In the genomic region with DNA sequence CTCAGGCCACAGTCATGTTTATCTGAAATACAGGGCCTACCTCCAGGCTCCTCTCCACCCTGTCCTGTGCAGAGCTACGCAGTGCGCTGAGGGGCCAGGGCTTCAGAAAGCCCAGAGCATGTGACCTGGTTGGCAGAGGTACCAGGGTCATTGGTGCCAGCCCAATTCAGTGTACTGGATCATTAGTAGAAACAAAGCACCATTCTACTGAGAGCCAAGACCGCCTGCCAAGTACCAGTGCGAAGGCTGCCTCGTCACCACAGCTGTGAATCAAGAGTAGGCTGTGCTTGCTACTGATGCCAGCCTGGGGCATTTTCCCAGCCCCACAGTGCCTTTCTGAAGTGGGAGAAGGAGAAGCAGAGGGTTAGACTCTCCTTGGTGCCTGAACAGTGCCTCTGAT, we compare ENCODE assay signal across 17 cellular contexts. TPM values are rescaled to one million over a fixed set of nuclear protein-coding genes. Genes with fewer than 3 reads are reported as not detected.
DNase-seq lines count a peak whose midpoint lies in the region; ATAC-seq and TF ChIP-seq lines count a peak whose summit lies in the region.
"Had no signal": no experiment of that assay in that cellular context is flagged by ENCODE, and none has a peak within 500 bp of the region (broad histone marks: within the 10 kb centered on the region; RNA-seq: fewer than 3 reads in every experiment).

No MANE protein-coding gene starts in this region.

- peaks cover 6% of the 10 kb centered on the region for H3K27me3 Mint-ChIP-seq in activated CD8-positive, alpha-beta T cell treated with anti-CD3 and anti-CD28 coated beads, Interleukin-2, amount 10 ng/mL, durations not matched to agents 7 days and 5 days (ENCODE audit: low read depth)
- H3K27me3 Mint-ChIP-seq in activated CD8-positive, alpha-beta T cell treated with anti-CD3 and anti-CD28 coated beads for 36 hours = peaks cover 2% of the 10 kb centered on the region
- H3K27me3 Mint-ChIP-seq in osteocyte (ENCODE audit: unreplicated experiment) = no peaks in the 10 kb centered on the region
- no peaks in the 10 kb centered on the region for H3K27me3 Mint-ChIP-seq in type B pancreatic cell
- peaks cover 20% of the 10 kb centered on the region for H3K27me3 Mint-ChIP-seq in WTC11 (ENCODE audit: low read depth)

- TF ChIP-seq CTCF in activated CD8-positive, alpha-beta T cell treated with anti-CD3 and anti-CD28 coated beads for 36 hours (IDR thresholded peaks at IDR 0.05) = no peak
- TF ChIP-seq CTCF in heart left ventricle (IDR thresholded peaks at IDR 0.05) (no peak), osteocyte (IDR thresholded peaks at IDR 0.05) (no peak), type B pancreatic cell (conservative IDR thresholded peaks at IDR 0.05) (no peak), WTC11 (IDR thresholded peaks at IDR 0.05) (no peak)

- TF ChIP-seq POLR2A in heart left ventricle (IDR thresholded peaks at IDR 0.05) = no peak

- no peaks in the 10 kb centered on the region for H3K27me3 ChIP-seq in heart left ventricle
- H3K27me3 ChIP-seq: neutrophil, SJCRH30 had no signal

- DNase-seq in activated CD8-positive, alpha-beta T cell treated with anti-CD3 and anti-CD28 coated beads, Interleukin-2, amount 10 ng/mL, durations not matched to agents 7 days and 5 days = peak; percentile 7
- no peak for DNase-seq in activated CD8-positive, alpha-beta T cell treated with anti-CD3 and anti-CD28 coated beads for 36 hours
- peak; percentile 70 to 90 (median 83) for DNase-seq in heart left ventricle
- DNase-seq in osteocyte (ENCODE audit: extremely low spot score, unreplicated experiment) = peak; percentile 59
- DNase-seq in type B pancreatic cell (ENCODE audit: extremely low spot score, unreplicated experiment) = peak; percentile 37
- DNase-seq in WTC11 (ENCODE audit: low spot score) = no peak
- DNase-seq in SKM-1 (lab: John Stamatoyannopoulos, UW; ENCODE audit: unreplicated experiment) = no peak
- DNase-seq: 8988T; activated CD4-positive, alpha-beta T cell treated with anti-CD3 and anti-CD28 coated beads, Interleukin-2, amount 50 U/mL, for 1 hour; activated T-cell treated with anti-CD3 and anti-CD28 coated beads, Interleukin-2, amount 50 U/mL, for 72 hours; DMS79; mesendoderm; SJCRH30 had no signal

- H3K36me3 Mint-ChIP-seq in activated CD8-positive, alpha-beta T cell treated with anti-CD3 and anti-CD28 coated beads, Interleukin-2, amount 10 ng/mL, durations not matched to agents 7 days and 5 days (ENCODE audit: low read depth) = no peaks in the 10 kb centered on the region
- no peaks in the 10 kb centered on the region for H3K36me3 Mint-ChIP-seq in activated CD8-positive, alpha-beta T cell treated with anti-CD3 and anti-CD28 coated beads for 36 hours (ENCODE audit: low read depth)
- H3K36me3 Mint-ChIP-seq in osteocyte (ENCODE audit: unreplicated experiment) (no peaks in the 10 kb centered on the region), type B pancreatic cell (no peaks in the 10 kb centered on the region), WTC11 (no peaks in the 10 kb centered on the region)

- H3K36me3 ChIP-seq in heart left ventricle = no peaks in the 10 kb centered on the region
- H3K36me3 ChIP-seq: neutrophil, SJCRH30 had no signal

- peaks cover 0 to 5% (median 0%) of the 10 kb centered on the region in 12 donors for H3K9me3 ChIP-seq in heart left ventricle
- H3K9me3 ChIP-seq: neutrophil, SJCRH30 had no signal

- ATAC-seq in activated CD8-positive, alpha-beta T cell treated with anti-CD3 and anti-CD28 coated beads, Interleukin-2, amount 10 ng/mL, durations not matched to agents 7 days and 5 days = no peak
- no peak for ATAC-seq in activated CD8-positive, alpha-beta T cell treated with anti-CD3 and anti-CD28 coated beads for 36 hours
- ATAC-seq in heart left ventricle = peak; percentile 97 to 98 (median 98)
- no peak for ATAC-seq in WTC11
- ATAC-seq in HG02981 (IDR thresholded peaks at IDR 0.05; ENCODE audit: unreplicated experiment) = no peak
- ATAC-seq: activated T-cell treated with anti-CD3 and anti-CD28 coated beads, Interleukin-2, amount 50 U/mL, for 72 hours had no signal

- H3K4me3 Mint-ChIP-seq in activated CD8-positive, alpha-beta T cell treated with anti-CD3 and anti-CD28 coated beads, Interleukin-2, amount 10 ng/mL, durations not matched to agents 7 days and 5 days = no peak overlapping the region
- no peak overlapping the region for H3K4me3 Mint-ChIP-seq in activated CD8-positive, alpha-beta T cell treated with anti-CD3 and anti-CD28 coated beads for 36 hours
- no peak overlapping the region for H3K4me3 Mint-ChIP-seq in osteocyte (ENCODE audit: unreplicated experiment)
- no peak overlapping the region for H3K4me3 Mint-ChIP-seq in type B pancreatic cell
- no peak overlapping the region for H3K4me3 Mint-ChIP-seq in WTC11
- H3K4me3 Mint-ChIP-seq: activated T-cell treated with anti-CD3 and anti-CD28 coated beads, Interleukin-2, amount 50 U/mL, for 72 hours had no signal

- no peak overlapping the region for H3K4me3 ChIP-seq in heart left ventricle
- H3K4me3 ChIP-seq: SJCRH30 had no signal

- H3K9me3 Mint-ChIP-seq in activated CD8-positive, alpha-beta T cell treated with anti-CD3 and anti-CD28 coated beads, Interleukin-2, amount 10 ng/mL, durations not matched to agents 7 days and 5 days (ENCODE audit: insufficient read depth) = peaks cover under 1% of the 10 kb centered on the region
- peaks cover 2% of the 10 kb centered on the region for H3K9me3 Mint-ChIP-seq in activated CD8-positive, alpha-beta T cell treated with anti-CD3 and anti-CD28 coated beads for 36 hours
- peaks cover 9% of the 10 kb centered on the region for H3K9me3 Mint-ChIP-seq in osteocyte (ENCODE audit: unreplicated experiment)
- H3K9me3 Mint-ChIP-seq in type B pancreatic cell = peaks cover 5% of the 10 kb centered on the region
- peaks cover 11% of the 10 kb centered on the region for H3K9me3 Mint-ChIP-seq in WTC11

- CTCF ChIA-PET in activated CD8-positive, alpha-beta T cell treated with anti-CD3 and anti-CD28 coated beads, Interleukin-2, amount 10 ng/mL, durations not matched to agents 7 days and 5 days (lab: Charles Lee) = no interaction called here
- CTCF ChIA-PET in activated CD8-positive, alpha-beta T cell treated with anti-CD3 and anti-CD28 coated beads for 36 hours (lab: Charles Lee) = no interaction called here
- CTCF ChIA-PET in WTC11 (lab: Charles Lee) = interaction anchor here (0.9 to 1.1 kb wide), 2 partner anchors 9 to 165 kb away, joined by 3 read pairs; no protein-coding TSS in a partner anchor

- peak overlapping the region in 10 of 12 donors; percentile 41 to 79 (median 60) for H3K27ac ChIP-seq in heart left ventricle
- H3K27ac ChIP-seq: neutrophil, SJCRH30 had no signal

- no peak overlapping the region for H3K27ac Mint-ChIP-seq in activated CD8-positive, alpha-beta T cell treated with anti-CD3 and anti-CD28 coated beads, Interleukin-2, amount 10 ng/mL, durations not matched to agents 7 days and 5 days
- no peak overlapping the region for H3K27ac Mint-ChIP-seq in activated CD8-positive, alpha-beta T cell treated with anti-CD3 and anti-CD28 coated beads for 36 hours
- H3K27ac Mint-ChIP-seq in osteocyte (ENCODE audit: unreplicated experiment) (no peak overlapping the region), type B pancreatic cell (no peak overlapping the region), WTC11 (no peak overlapping the region)
- H3K27ac Mint-ChIP-seq: activated T-cell treated with anti-CD3 and anti-CD28 coated beads, Interleukin-2, amount 50 U/mL, for 72 hours had no signal

- H3K4me1 ChIP-seq in heart left ventricle = peaks cover 0 to 26% (median 9%) of the 10 kb centered on the region in 12 donors
- H3K4me1 ChIP-seq: SJCRH30 had no signal

- 38 to 73% (median 57%) methylated on average over 5 of the region's 5 CpGs for WGBS in heart left ventricle, 4 donors

- POLR2A ChIA-PET in activated CD8-positive, alpha-beta T cell treated with anti-CD3 and anti-CD28 coated beads, Interleukin-2, amount 10 ng/mL, durations not matched to agents 7 days and 5 days (lab: Charles Lee) = no interaction called here
- POLR2A ChIA-PET in activated CD8-positive, alpha-beta T cell treated with anti-CD3 and anti-CD28 coated beads for 36 hours (lab: Charles Lee) = no interaction called here
- POLR2A ChIA-PET in WTC11 (lab: Charles Lee) = no interaction called here

- intact Hi-C loops in activated CD8-positive, alpha-beta T cell treated with anti-CD3 and anti-CD28 coated beads for 36 hours (cut with micrococcal nuclease) = no loop called here
- intact Hi-C loops in heart left ventricle (cut with DNase I) = loop anchor here in 6 of 10 donors (5.0 to 10.0 kb wide), 2 partner anchors 58 to 60 kb away; partner anchors contain the start of gene C1orf198 (in 6 of the 6)

- no peaks in the 10 kb centered on the region for H3K4me1 Mint-ChIP-seq in activated CD8-positive, alpha-beta T cell treated with anti-CD3 and anti-CD28 coated beads, Interleukin-2, amount 10 ng/mL, durations not matched to agents 7 days and 5 days (ENCODE audit: low read depth)
- H3K4me1 Mint-ChIP-seq in activated CD8-positive, alpha-beta T cell treated with anti-CD3 and anti-CD28 coated beads for 36 hours (ENCODE audit: low read depth) = no peaks in the 10 kb centered on the region
- peaks cover 6% of the 10 kb centered on the region for H3K4me1 Mint-ChIP-seq in osteocyte (ENCODE audit: unreplicated experiment)
- no peaks in the 10 kb centered on the region for H3K4me1 Mint-ChIP-seq in type B pancreatic cell (ENCODE audit: unreplicated experiment)
- no peaks in the 10 kb centered on the region for H3K4me1 Mint-ChIP-seq in WTC11

TF ChIP-seq in WTC11, 78 proteins besides CTCF, POLR2A, EP300 and RAD21 (continues in another document):
- TF ChIP-seq SOX15 (CRISPR knock-in tag; IDR thresholded peaks at IDR 0.05) (no peak), TEAD4 (CRISPR knock-in tag; IDR thresholded peaks at IDR 0.05) (no peak), ELF4 (CRISPR knock-in tag; IDR thresholded peaks at IDR 0.05; ENCODE audit: low read depth) (no peak)
- TF ChIP-seq, protein P1, sequence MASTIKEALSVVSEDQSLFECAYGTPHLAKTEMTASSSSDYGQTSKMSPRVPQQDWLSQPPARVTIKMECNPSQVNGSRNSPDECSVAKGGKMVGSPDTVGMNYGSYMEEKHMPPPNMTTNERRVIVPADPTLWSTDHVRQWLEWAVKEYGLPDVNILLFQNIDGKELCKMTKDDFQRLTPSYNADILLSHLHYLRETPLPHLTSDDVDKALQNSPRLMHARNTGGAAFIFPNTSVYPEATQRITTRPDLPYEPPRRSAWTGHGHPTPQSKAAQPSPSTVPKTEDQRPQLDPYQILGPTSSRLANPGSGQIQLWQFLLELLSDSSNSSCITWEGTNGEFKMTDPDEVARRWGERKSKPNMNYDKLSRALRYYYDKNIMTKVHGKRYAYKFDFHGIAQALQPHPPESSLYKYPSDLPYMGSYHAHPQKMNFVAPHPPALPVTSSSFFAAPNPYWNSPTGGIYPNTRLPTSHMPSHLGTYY (CRISPR knock-in tag; IDR thresholded peaks at IDR 0.05) = no peak

RNA-seq across cellular contexts. Expression of gene CAPN9, which starts 59.8 kb away (rescaled TPM):
- total RNA-seq in activated CD8-positive, alpha-beta T cell treated with anti-CD3 and anti-CD28 coated beads, Interleukin-2, amount 10 ng/mL, durations not matched to agents 7 days and 5 days = not detected
- not detected for total RNA-seq in activated CD8-positive, alpha-beta T cell treated with anti-CD3 and anti-CD28 coated beads for 36 hours
- total RNA-seq in heart left ventricle (under 1 TPM in 3 of 9 donors, not detected in 6; 0.12 to 0.31 (median 0.22) TPM), osteocyte (not detected in 2 replicates), type B pancreatic cell (ENCODE audit: low replicate concordance) (0.72 and 1.1 TPM in 2 replicates), WTC11 (2021) (0.16 TPM in 1 of 3 replicates, not detected in the others)
- polyA plus RNA-seq in heart left ventricle = under 1 TPM in 1 of 2 donors, not detected in 1; 0.04 TPM
- total RNA-seq: activated T-cell treated with anti-CD3 and anti-CD28 coated beads, Interleukin-2, amount 50 U/mL, for 72 hours; dermis microvascular lymphatic vessel endothelial cell; M059J; SJCRH30 had no signal

Comparison
In these comparisons a context has a peak if more than half of its experiments do, and no peak if none do; other contexts are left out.
1. DNase-seq: peak in activated CD8-positive, alpha-beta T cell treated with anti-CD3 and anti-CD28 coated beads, Interleukin-2, amount 10 ng/mL, durations not matched to agents 7 days and 5 days (single experiment), heart left ventricle (5 of 5), osteocyte (single experiment) and type B pancreatic cell (single experiment); none in activated CD8-positive, alpha-beta T cell treated with anti-CD3 and anti-CD28 coated beads for 36 hours (single experiment), WTC11 (single experiment) and SKM-1 (single experiment).
2. ATAC-seq: peak in heart left ventricle (4 of 4); none in activated CD8-positive, alpha-beta T cell treated with anti-CD3 and anti-CD28 coated beads, Interleukin-2, amount 10 ng/mL, durations not matched to agents 7 days and 5 days (single experiment), activated CD8-positive, alpha-beta T cell treated with anti-CD3 and anti-CD28 coated beads for 36 hours (single experiment), WTC11 (single experiment) and HG02981 (single experiment).